In genomic region chr1:164707868-164708331, GRCh38 we compare ENCODE assay signal across 12 cellular contexts.
DNase-seq lines count a peak whose midpoint lies in the region; ATAC-seq, FAIRE-seq and TF ChIP-seq lines count a peak whose summit lies in the region.
"Had no signal": no experiment of that assay in that cellular context is flagged by ENCODE, and none has a peak within 500 bp of the region (broad histone marks: within the 10 kb centered on the region; RNA-seq: fewer than 3 reads in every experiment).

No MANE protein-coding gene starts in this region.

- H4K20me1 ChIP-seq in GM23338 (replicated peaks; ENCODE audit: insufficient read depth) (peaks cover 18% of the 10 kb centered on the region), astrocyte (ENCODE audit: insufficient read depth, low read length) (no peaks in the 10 kb centered on the region), smooth muscle cell (ENCODE audit: low read depth) (peaks cover 3% of the 10 kb centered on the region)

- ATAC-seq in GM23338, result no peak; the same call in 2 of the 3 replicates
- ATAC-seq in GM21360 (IDR thresholded peaks at IDR 0.05; ENCODE audit: unreplicated experiment), result no peak
- ATAC-seq in HG02970 (IDR thresholded peaks at IDR 0.05; ENCODE audit: low FRiP score, unreplicated experiment), result no peak
- ATAC-seq: stimulated activated naive B cell treated with anti-CD40 and anti-IgM and Interleukin-4, amounts not matched to agents 10 μg/mL and 1 μg/mL and 100 μg/mL, for 72 hours had no signal

- H3K4me1 Mint-ChIP-seq in GM23338, result peaks cover 71% of the 10 kb centered on the region
- peaks cover 20% of the 10 kb centered on the region for H3K4me1 Mint-ChIP-seq in astrocyte (ENCODE audit: low read depth, unreplicated experiment)
- H3K4me1 Mint-ChIP-seq: stimulated activated naive B cell treated with anti-CD40 and anti-IgM and Interleukin-4, amounts not matched to agents 10 μg/mL and 1 μg/mL and 100 μg/mL, for 72 hours had no signal

- H3K9me2 ChIP-seq in GM23338 (ENCODE audit: insufficient read depth), result no peaks in the 10 kb centered on the region; the same call in 1 of the 2 replicates

- H3K4me2 ChIP-seq in GM23338 (no peak overlapping the region), astrocyte (ENCODE audit: low read length) (peak overlapping the region; percentile 65), smooth muscle cell (peak overlapping the region; percentile 82)

- intact Hi-C loops in left ventricle myocardium inferior (cut with micrococcal nuclease), result no loop called here

- H3K36me3 ChIP-seq in GM23338 (ENCODE audit: insufficient read depth) (no peaks in the 10 kb centered on the region), astrocyte (ENCODE audit: insufficient read depth, low read length) (no peaks in the 10 kb centered on the region), left ventricle myocardium inferior (no peaks in the 10 kb centered on the region), smooth muscle cell (ENCODE audit: low read depth) (no peaks in the 10 kb centered on the region)

- no peak overlapping the region for H3K4me3 ChIP-seq in GM23338
- H3K4me3 ChIP-seq in astrocyte (ENCODE audit: insufficient read depth, low read depth, low read length), result no peak overlapping the region
- no peak overlapping the region for H3K4me3 ChIP-seq in left ventricle myocardium inferior
- H3K4me3 ChIP-seq in smooth muscle cell, result no peak overlapping the region

- H3K27ac ChIP-seq in GM23338 (ENCODE audit: low read depth) (no peak overlapping the region), astrocyte (ENCODE audit: low read depth, low read length) (peak overlapping the region; percentile 60), left ventricle myocardium inferior (replicated peaks) (peak overlapping the region; percentile 60), smooth muscle cell (ENCODE audit: low read depth) (peak overlapping the region; percentile 97)

- H3K9me3 Mint-ChIP-seq in GM23338, result no peaks in the 10 kb centered on the region
- H3K9me3 Mint-ChIP-seq in astrocyte (ENCODE audit: unreplicated experiment), result no peaks in the 10 kb centered on the region
- H3K9me3 Mint-ChIP-seq: natural killer cell; stimulated activated naive B cell treated with anti-CD40 and anti-IgM and Interleukin-4, amounts not matched to agents 10 μg/mL and 1 μg/mL and 100 μg/mL, for 72 hours had no signal

- TF ChIP-seq CTCF in GM23338 (conservative IDR thresholded peaks at IDR 0.05; ENCODE audit: low read depth in 2 of 2) (no peak), astrocyte (IDR thresholded peaks at IDR 0.05; ENCODE audit: insufficient read depth, low read depth, low read length) (no peak), left ventricle myocardium inferior (IDR thresholded peaks at IDR 0.05; ENCODE audit: borderline replicate concordance) (no peak), smooth muscle cell (IDR thresholded peaks at IDR 0.05; ENCODE audit: borderline replicate concordance, insufficient read depth, poor library complexity, severe bottlenecking) (no peak)

- FAIRE-seq in astrocyte (lab: Jason Lieb, UNC), result peak; percentile 63

- H3K27me3 ChIP-seq in GM23338 (ENCODE audit: insufficient read depth) (no peaks in the 10 kb centered on the region), astrocyte (ENCODE audit: insufficient read depth, low read length) (no peaks in the 10 kb centered on the region), left ventricle myocardium inferior (ENCODE audit: low read depth) (no peaks in the 10 kb centered on the region), smooth muscle cell (ENCODE audit: low read depth) (no peaks in the 10 kb centered on the region)

- H3K79me2 ChIP-seq in GM23338 (replicated peaks; ENCODE audit: insufficient read depth) (peaks cover 99% of the 10 kb centered on the region), astrocyte (ENCODE audit: insufficient read depth, low read length) (no peaks in the 10 kb centered on the region), smooth muscle cell (ENCODE audit: low read depth) (peaks cover 22% of the 10 kb centered on the region)

- H3K27ac Mint-ChIP-seq in GM23338, result peak overlapping the region; percentile 66; the same call in 1 of the 2 replicates
- peak overlapping the region; percentile 96 for H3K27ac Mint-ChIP-seq in astrocyte (ENCODE audit: unreplicated experiment)
- H3K27ac Mint-ChIP-seq: stimulated activated naive B cell treated with anti-CD40 and anti-IgM and Interleukin-4, amounts not matched to agents 10 μg/mL and 1 μg/mL and 100 μg/mL, for 72 hours had no signal

- H2AFZ ChIP-seq in GM23338 (no peak overlapping the region), astrocyte (ENCODE audit: low read depth, low read length) (no peak overlapping the region), smooth muscle cell (ENCODE audit: low read depth) (no peak overlapping the region)

- H3K4me1 ChIP-seq in GM23338 (ENCODE audit: insufficient read depth) (peaks cover 48% of the 10 kb centered on the region), astrocyte (ENCODE audit: insufficient read depth, low read length) (peaks cover 22% of the 10 kb centered on the region), left ventricle myocardium inferior (peaks cover 89% of the 10 kb centered on the region), smooth muscle cell (ENCODE audit: low read depth) (peaks cover 43% of the 10 kb centered on the region)

- H3K36me3 Mint-ChIP-seq in GM23338 (ENCODE audit: low read depth) (peaks cover 4% of the 10 kb centered on the region; the same call in 1 of the 3 replicates), astrocyte (ENCODE audit: low read depth, unreplicated experiment) (peaks cover 3% of the 10 kb centered on the region)
- H3K36me3 Mint-ChIP-seq: natural killer cell; stimulated activated naive B cell treated with anti-CD40 and anti-IgM and Interleukin-4, amounts not matched to agents 10 μg/mL and 1 μg/mL and 100 μg/mL, for 72 hours had no signal

- H3K9me3 ChIP-seq in astrocyte (ENCODE audit: insufficient read depth, low read depth, low read length) (no peaks in the 10 kb centered on the region), left ventricle myocardium inferior (replicated peaks) (no peaks in the 10 kb centered on the region), smooth muscle cell (replicated peaks; ENCODE audit: low read depth) (no peaks in the 10 kb centered on the region)

- 25% methylated on average over 8 of the region's 8 CpGs for WGBS in smooth muscle cell (ENCODE audit: low lambda C conversion rate)

- peak overlapping the region; percentile 7 for H3K9ac ChIP-seq in astrocyte (ENCODE audit: low read length)
- peak overlapping the region; percentile 62 for H3K9ac ChIP-seq in smooth muscle cell (ENCODE audit: low read depth)

- H3K4me3 Mint-ChIP-seq in GM23338, result no peak overlapping the region
- H3K4me3 Mint-ChIP-seq in astrocyte (ENCODE audit: unreplicated experiment), result no peak overlapping the region
- H3K4me3 Mint-ChIP-seq: stimulated activated naive B cell treated with anti-CD40 and anti-IgM and Interleukin-4, amounts not matched to agents 10 μg/mL and 1 μg/mL and 100 μg/mL, for 72 hours had no signal

- no peaks in the 10 kb centered on the region for H3F3A ChIP-seq in GM23338 (replicated peaks; ENCODE audit: low read depth)
- H3F3A ChIP-seq in smooth muscle cell (ENCODE audit: low read depth), result peaks cover 34% of the 10 kb centered on the region

- H3K27me3 Mint-ChIP-seq in GM23338 (ENCODE audit: insufficient read depth, low read depth, poor library complexity) (peaks cover 8% of the 10 kb centered on the region), astrocyte (ENCODE audit: low read depth, unreplicated experiment) (no peaks in the 10 kb centered on the region)

- DNase-seq in GM23338 (ENCODE audit: low spot score), result no peak
- DNase-seq in astrocyte (ENCODE audit: low read depth), result peak; percentile 90
- DNase-seq in left ventricle myocardium inferior, result no peak
- no peak for DNase-seq in smooth muscle cell (lab: John Stamatoyannopoulos, UW; ENCODE audit: unreplicated experiment)
- no peak for DNase-seq in stimulated activated CD4-positive, alpha-beta T cell treated with anti-CD3 and anti-CD28 coated beads, Interleukin-12 subunit alpha, Interleukin-12 subunit beta, amount 100 ng/mL, for 4 hours
- no peak for DNase-seq in NCI-H1092 treated with DMSO at 0.1 percent for 48 hours (lab: John Stamatoyannopoulos, UW)
- DNase-seq: effector CD8-positive, alpha-beta T cell; natural killer cell; NCI-H69; stimulated activated naive B cell treated with anti-CD40 and anti-IgM and Interleukin-4, amounts not matched to agents 10 μg/mL and 1 μg/mL and 100 μg/mL, for 72 hours had no signal

TF ChIP-seq in GM23338, 12 proteins besides CTCF, POLR2A, EP300 and RAD21:
- no peak for TF ChIP-seq REST (IDR thresholded peaks at IDR 0.05; ENCODE audit: unreplicated experiment)
- TF ChIP-seq NANOG (IDR thresholded peaks at IDR 0.05; ENCODE audit: borderline replicate concordance), result no peak
- TF ChIP-seq EZH2 (IDR thresholded peaks at IDR 0.05; ENCODE audit: low read depth, unreplicated experiment), result no peak
